Comparison of ENCODE assay signal across 9 cellular contexts in genomic region chr18:31610841-31611240, GRCh38. TPM values are rescaled to one million over a fixed set of nuclear protein-coding genes. Genes with fewer than 3 reads are reported as not detected.
DNase-seq lines count a peak whose midpoint lies in the region; ATAC-seq, FAIRE-seq and TF ChIP-seq lines count a peak whose summit lies in the region.
"Had no signal": no experiment of that assay in that cellular context is flagged by ENCODE, and none has a peak within 500 bp of the region (broad histone marks: within the 10 kb centered on the region; RNA-seq: fewer than 3 reads in every experiment).

No MANE protein-coding gene starts in this region.

- no peaks in the 10 kb centered on the region for H3K9me3 ChIP-seq in keratinocyte (ENCODE audit: control insufficient read depth, low read depth, low read length)

- DNase-seq in D721Med (ENCODE audit: insufficient read length, low spot score) (no peak), UCSD-AML1 (lab: John Stamatoyannopoulos, UW; ENCODE audit: unreplicated experiment) (peak; percentile 10), keratinocyte (ENCODE audit: low read depth, low spot score) (no peak), amniotic stem cell (lab: John Stamatoyannopoulos, UW) (no peak), occipital lobe (lab: John Stamatoyannopoulos, UW) (no peak)
- no peak for DNase-seq in activated CD4-positive, alpha-beta T cell treated with anti-CD3 and anti-CD28 coated beads for 4 hours

- H3K36me3 ChIP-seq in keratinocyte (ENCODE audit: control insufficient read depth in 2 of 2, extremely low read depth in 1 of 2, insufficient read depth in 2 of 2, low read length in 2 of 2): no peaks in the 10 kb centered on the region

- no peak overlapping the region for H3K4me2 ChIP-seq in keratinocyte (ENCODE audit: control insufficient read depth, extremely low read depth, insufficient read depth, low read depth, low read length)

- H3K4me3 ChIP-seq in keratinocyte (ENCODE audit: control insufficient read depth in 2 of 3, extremely low read depth in 1 of 3, insufficient read depth in 2 of 3, low read depth in 1 of 3, low read length in 3 of 3): no peak overlapping the region

- dilution Hi-C loops in keratinocyte (cut with MboI; ENCODE audit: extremely low pct_ligation_motif_present, low sequenced_read_pairs): no loop called here

- FAIRE-seq in D721Med (lab: Jason Lieb, UNC) (no peak), keratinocyte (lab: Jason Lieb, UNC) (peak; percentile 17)

- no peaks in the 10 kb centered on the region for H3K79me2 ChIP-seq in keratinocyte (ENCODE audit: control insufficient read depth, insufficient read depth, low read length)

- no peaks in the 10 kb centered on the region for H3K27me3 ChIP-seq in keratinocyte (ENCODE audit: control insufficient read depth, extremely low read depth, insufficient read depth, low read length)

- H3K9ac ChIP-seq in keratinocyte (ENCODE audit: control insufficient read depth, extremely low read depth, insufficient read depth, low read length): no peak overlapping the region

- ATAC-seq in HG03175 (IDR thresholded peaks at IDR 0.05; ENCODE audit: unreplicated experiment) (peak; percentile 48), HG02981 (IDR thresholded peaks at IDR 0.05; ENCODE audit: unreplicated experiment) (no peak)

- TF ChIP-seq CTCF in D721Med (IDR thresholded peaks at IDR 0.05; ENCODE audit: insufficient read depth, missing control alignments) (peak; percentile 15), keratinocyte (optimal IDR thresholded peaks at IDR 0.05 in 1 of 3, IDR thresholded peaks at IDR 0.05 in 1 of 3, conservative IDR thresholded peaks at IDR 0.05 in 1 of 3; ENCODE audit: extremely low read depth in 1 of 3, insufficient read depth in 2 of 3, low read length in 3 of 3) (peak; percentile 41 to 47 (median 42))

- no peak overlapping the region for H3K27ac ChIP-seq in keratinocyte (ENCODE audit: control insufficient read depth, insufficient read depth, low read length)

- H3K9me1 ChIP-seq in keratinocyte (ENCODE audit: control insufficient read depth, extremely low read depth, insufficient read depth, low read length): no peaks in the 10 kb centered on the region

- H4K20me1 ChIP-seq in keratinocyte (ENCODE audit: control insufficient read depth, extremely low read depth, insufficient read depth, low read length): no peaks in the 10 kb centered on the region

- no peak overlapping the region for H2AFZ ChIP-seq in keratinocyte (ENCODE audit: control insufficient read depth, low read length)

- H3K4me1 ChIP-seq in keratinocyte (ENCODE audit: control insufficient read depth, extremely low read depth, insufficient read depth, low read length): no peaks in the 10 kb centered on the region

RNA-seq across cellular contexts. Expression of gene TTR, which starts 19.2 kb away (rescaled TPM):
- polyA plus RNA-seq in keratinocyte: not detected in 3 replicates
- not detected for polyA plus RNA-seq in keratinocyte (2011; ENCODE audit: low read depth)
- not detected in 2 replicates for polyA plus RNA-seq in keratinocyte (2011; cell fraction: cytosol; rRNA removed)
- polyA plus RNA-seq in keratinocyte (2011; cell fraction: nucleus; rRNA removed): not detected in 2 replicates
- not detected in 2 replicates for polyA plus RNA-seq in keratinocyte (2012; ENCODE audit: low replicate concordance)
- not detected in 3 replicates for polyA minus RNA-seq in keratinocyte
- not detected for polyA minus RNA-seq in keratinocyte (2011; cell fraction: cytosol; rRNA and poly(A)+ RNA removed)
- not detected in 2 replicates for polyA minus RNA-seq in keratinocyte (2011; cell fraction: nucleus; rRNA and poly(A)+ RNA removed)
- 0.31 TPM for total RNA-seq in occipital lobe
- total RNA-seq: chondrocyte had no signal
